In the genomic region with DNA sequence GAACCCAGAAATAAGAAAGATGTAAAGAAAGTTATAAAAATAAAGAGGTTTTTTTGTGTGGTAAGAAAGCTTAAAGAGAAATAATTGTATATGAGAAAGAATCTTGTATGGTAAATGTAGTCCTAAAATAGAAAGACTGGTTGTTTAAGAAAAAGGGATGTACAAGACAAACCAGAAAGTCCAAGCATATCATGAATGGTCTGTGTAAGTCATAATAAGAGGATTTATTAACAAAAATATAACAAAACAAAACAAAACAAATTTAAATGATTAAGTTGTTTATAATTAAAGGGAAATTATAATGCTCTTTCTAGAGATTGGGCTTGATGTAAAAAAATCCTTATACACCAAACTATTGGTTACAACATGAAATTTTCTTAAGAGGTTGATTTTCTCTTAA, we compare ENCODE assay signal across 19 cellular contexts.
A peak's percentile ranks its signal among the peaks of the same experiment; 100 is the strongest.
DNase-seq lines count a peak whose midpoint lies in the region; ATAC-seq lines count a peak whose summit lies in the region.
"Had no signal": no experiment of that assay in that cellular context is flagged by ENCODE, and none has a peak within 500 bp of the region (broad histone marks: within the 10 kb centered on the region; RNA-seq: fewer than 3 reads in every experiment).

No MANE protein-coding gene starts in this region.

- no peak for ATAC-seq in GM18861 (IDR thresholded peaks at IDR 0.05; ENCODE audit: unreplicated experiment)
- ATAC-seq in HG02973 (IDR thresholded peaks at IDR 0.05; ENCODE audit: unreplicated experiment): no peak
- ATAC-seq: left ventricle myocardium superior had no signal

- peak; percentile 65 for DNase-seq in NCI-H748 (lab: John Stamatoyannopoulos, UW; ENCODE audit: unreplicated experiment)
- no peak for DNase-seq in NCI-H748 treated with DMSO at 0.1 percent for 48 hours (lab: John Stamatoyannopoulos, UW)
- DNase-seq in M059J (ENCODE audit: low read depth): peak; percentile 30
- peak; percentile 3 for DNase-seq in cerebellar cortex (ENCODE audit: low spot score)
- peak; percentile 9 for DNase-seq in left kidney (ENCODE audit: low read depth, low spot score)
- DNase-seq in NCI-H446 (lab: John Stamatoyannopoulos, UW): no peak
- DNase-seq: activated CD4-positive, alpha-beta T cell treated with anti-CD3 and anti-CD28 coated beads, Interleukin-2, amount 10 ng/mL, durations not matched to agents 7 days and 5 days; activated gamma-delta T cell treated with Interleukin-2 at 50 U/mL for 16 hours; activated T-cell treated with anti-CD3 and anti-CD28 coated beads for 4 hours; amniotic stem cell; C1 segment of cervical spinal cord; DMS153; left ventricle myocardium superior; NCI-H146; NCI-H2227 treated with DMSO at 0.1 percent for 48 hours; retina; stimulated activated CD8-positive, alpha-beta memory T cell treated with anti-CD3 and anti-CD28 coated beads, Interleukin-4, amount 100 ng/mL, for 48 hours had no signal

Comparison
In these comparisons a context has a peak if more than half of its experiments do, and no peak if none do; other contexts are left out.
1. DNase-seq: peak in NCI-H748 (single experiment), M059J (single experiment), cerebellar cortex (single experiment) and left kidney (single experiment); none in NCI-H748 treated with DMSO at 0.1 percent for 48 hours (single experiment) and NCI-H446 (0 of 2).